ENCODE assay signal across 8 cellular contexts in genomic region chr3:152466784-152467183, GRCh38.
A peak's percentile ranks its signal among the peaks of the same experiment; 100 is the strongest.
DNase-seq lines count a peak whose midpoint lies in the region; ATAC-seq and TF ChIP-seq lines count a peak whose summit lies in the region.

No MANE protein-coding gene starts in this region.

- H3K4me3 ChIP-seq in testis, result no peak overlapping the region

- TF ChIP-seq POLR2A in testis (IDR thresholded peaks at IDR 0.05), result no peak

- no peaks in the 10 kb centered on the region for H3K9me3 ChIP-seq in testis

- DNase-seq in activated CD4-positive, CD25-positive, alpha-beta regulatory T cell treated with anti-CD3 and anti-CD28 coated beads, Interleukin-2, amount 50 U/mL, for 72 hours, result no peak
- DNase-seq in left ventricle myocardium superior (no peak), testis (no peak), T1000 (lab: John Stamatoyannopoulos, UW) (no peak), cortex of kidney (lab: John Stamatoyannopoulos, UW) (no peak)

- intact Hi-C loops in left ventricle myocardium superior (cut with micrococcal nuclease) (no loop called here), testis (cut with DNase I; ENCODE audit: low total_unique reads) (no loop called here)

- 47 to 60% methylated on average over 7 of the region's 7 CpGs for WGBS in testis, 2 donors

- TF ChIP-seq CTCF in VCaP (conservative IDR thresholded peaks at IDR 0.05), result peak; percentile 77
- TF ChIP-seq CTCF in testis (IDR thresholded peaks at IDR 0.05), result peak; percentile 29 to 45 (median 33)

- H3K27me3 ChIP-seq in testis, result no peaks in the 10 kb centered on the region

- H3K4me1 ChIP-seq in testis, result no peaks in the 10 kb centered on the region

- ATAC-seq in activated CD4-positive, CD25-positive, alpha-beta regulatory T cell treated with anti-CD3 and anti-CD28 coated beads, Interleukin-2, amount 50 U/mL, for 24 hours, result peak; percentile 41 to 48
- ATAC-seq in HG03457 (IDR thresholded peaks at IDR 0.05; ENCODE audit: unreplicated experiment) (peak; percentile 43), left ventricle myocardium superior (peak; percentile 53)

- H3K27ac ChIP-seq in VCaP, result no peak overlapping the region
- no peak overlapping the region for H3K27ac ChIP-seq in testis

- H3K36me3 ChIP-seq in testis (ENCODE audit: low read depth, missing control alignments), result no peaks in the 10 kb centered on the region
